In genomic region chr3:42095540-42095939, GRCh38 we compare ENCODE assay signal across 22 cellular contexts.
"Had no signal": no experiment of that assay in that cellular context is flagged by ENCODE, and none has a peak within 500 bp of the region (broad histone marks: within the 10 kb centered on the region; RNA-seq: fewer than 3 reads in every experiment).

No MANE protein-coding gene starts in this region.

- H3K27ac ChIP-seq: neutrophil, pancreas, testis, upper lobe of left lung had no signal

- H3K4me3 ChIP-seq: lung, pancreas, testis, upper lobe of left lung had no signal

- H3K4me3 Mint-ChIP-seq: activated CD4-positive, alpha-beta T cell treated with anti-CD3 and anti-CD28 coated beads for 36 hours; immature natural killer cell; mesothelial cell of epicardium; natural killer cell treated with Interleukin-12 subunit alpha and Interleukin-12 subunit beta and Interleukin-15 and Interleukin-18, amount 100 ng/mL, for 72 hours; WTC11 had no signal

- H3K9me3 Mint-ChIP-seq: immature natural killer cell had no signal

- H3K36me3 ChIP-seq: pancreas had no signal

- DNase-seq: activated CD4-positive, alpha-beta T cell treated with anti-CD3 and anti-CD28 coated beads for 36 hours; activated CD4-positive, alpha-beta T cell treated with anti-CD3 and anti-CD28 coated beads, Interleukin-2, amount 50 U/mL, for 48 hours; central memory CD4-positive, alpha-beta T cell; dermis blood vessel endothelial cell; effector CD8-positive, alpha-beta T cell; erythroblast; foreskin fibroblast; immature natural killer cell; pancreas; right cardiac atrium; stimulated activated CD4-positive, alpha-beta T cell treated with anti-CD3 and anti-CD28 coated beads, Interleukin-12 subunit alpha, Interleukin-12 subunit beta, amount 100 ng/mL, for 4 hours; stimulated activated CD4-positive, alpha-beta T cell treated with anti-CD3 and anti-CD28 coated beads, Interleukin-4, amount 100 ng/mL, for 4 hours; T1000; testis; upper lobe of left lung had no signal

- H3K9me3 ChIP-seq: neutrophil, pancreas, testis, upper lobe of left lung had no signal

- ATAC-seq: activated CD4-positive, alpha-beta T cell treated with anti-CD3 and anti-CD28 coated beads for 36 hours; activated naive CD4-positive, alpha-beta T cell treated with anti-CD3 and anti-CD28 coated beads, Interleukin-2, amount 50 U/mL, for 72 hours; left lobe of liver; natural killer cell treated with Interleukin-12 subunit alpha and Interleukin-12 subunit beta and Interleukin-15 and Interleukin-18, amount 100 ng/mL, for 72 hours; pancreas; right cardiac atrium; WTC11 had no signal

- H3K4me1 ChIP-seq: pancreas had no signal

- H3K27me3 ChIP-seq: neutrophil, pancreas, testis, upper lobe of left lung had no signal

- H3K27ac Mint-ChIP-seq: activated CD4-positive, alpha-beta T cell treated with anti-CD3 and anti-CD28 coated beads for 36 hours; activated naive CD4-positive, alpha-beta T cell treated with anti-CD3 and anti-CD28 coated beads, Interleukin-2, amount 50 U/mL, for 72 hours; immature natural killer cell; mesothelial cell of epicardium; natural killer cell treated with Interleukin-12 subunit alpha and Interleukin-12 subunit beta and Interleukin-15 and Interleukin-18, amount 100 ng/mL, for 72 hours; WTC11 had no signal

- H3K27me3 Mint-ChIP-seq: activated CD4-positive, alpha-beta T cell treated with anti-CD3 and anti-CD28 coated beads for 36 hours; natural killer cell treated with Interleukin-12 subunit alpha and Interleukin-12 subunit beta and Interleukin-15 and Interleukin-18, amount 100 ng/mL, for 72 hours had no signal
